Comparison of ENCODE assay signal across 8 cellular contexts in genomic region chr10:30436200-30436599, GRCh38. TPM values are rescaled to one million over a fixed set of nuclear protein-coding genes. Genes with fewer than 3 reads are reported as not detected.
DNase-seq lines count a peak whose midpoint lies in the region; ATAC-seq and TF ChIP-seq lines count a peak whose summit lies in the region.

No MANE protein-coding gene starts in this region.

- dilution Hi-C loops in IMR-90 (cut with HindIII; ENCODE audit: low sequenced_read_pairs, unreplicated experiment): no loop called here

- peak overlapping the region; percentile 78 for H2AFZ ChIP-seq in IMR-90 (replicated peaks; ENCODE audit: low read length, poor library complexity)

- no peak overlapping the region for H3K27ac ChIP-seq in CD4-positive, alpha-beta T cell (ENCODE audit: low read depth, low read length)
- peak overlapping the region; percentile 18; the same call in 1 of the 2 replicates for H3K27ac ChIP-seq in IMR-90 (ENCODE audit: insufficient read depth, low read length)
- H3K27ac ChIP-seq in subcutaneous abdominal adipose tissue (ENCODE audit: low read depth, low read length): peak overlapping the region; percentile 99

- H3K36me3 ChIP-seq in IMR-90 (ENCODE audit: control insufficient read depth, insufficient read depth, low read length) (peaks cover 3% of the 10 kb centered on the region; the same call in 1 of the 2 replicates), adipocyte (ENCODE audit: control insufficient read depth, insufficient read depth, low read length, severe bottlenecking) (peaks cover 35% of the 10 kb centered on the region), subcutaneous abdominal adipose tissue (ENCODE audit: control insufficient read depth in 5 of 5, insufficient read depth in 5 of 5, low read length in 5 of 5) (peaks cover 13 to 30% (median 16%) of the 10 kb centered on the region in 5 donors)

- H4K91ac ChIP-seq in IMR-90 (ENCODE audit: insufficient read depth, low read depth, low read length): peak overlapping the region; percentile 42

- peaks cover 5% of the 10 kb centered on the region; the same call in 1 of the 2 replicates for H4K20me1 ChIP-seq in IMR-90 (ENCODE audit: insufficient read depth, low read length)

- peaks cover 5% of the 10 kb centered on the region; the same call in 1 of the 2 replicates for H3K9me1 ChIP-seq in IMR-90 (ENCODE audit: insufficient read depth, low read length)

- no peak for TF ChIP-seq POLR2A in IMR-90 (IDR thresholded peaks at IDR 0.05; ENCODE audit: low read depth, low read length)

- BruUV-seq in IMR-90 (replicated peaks; lab: Mats Ljungman, UMichigan): no TSS peak

- peak overlapping the region; percentile 5; the same call in 1 of the 2 replicates for H2BK20ac ChIP-seq in IMR-90 (ENCODE audit: low read depth, low read length)

- H3K56ac ChIP-seq in IMR-90 (ENCODE audit: extremely low read depth, insufficient read depth, low read length): no peak overlapping the region

- peak overlapping the region; percentile 28; the same call in 1 of the 2 replicates for H2BK120ac ChIP-seq in IMR-90 (ENCODE audit: low read depth, low read length)

- peak overlapping the region; percentile 33 for H3K4ac ChIP-seq in IMR-90 (ENCODE audit: low read depth, low read length)

- H3K9me3 ChIP-seq in CD4-positive, alpha-beta T cell (ENCODE audit: control insufficient read depth, low read length): no peaks in the 10 kb centered on the region
- H3K9me3 ChIP-seq in IMR-90 (ENCODE audit: control insufficient read depth, insufficient read depth, low read length): no peaks in the 10 kb centered on the region
- no peaks in the 10 kb centered on the region for H3K9me3 ChIP-seq in adipocyte (ENCODE audit: control insufficient read depth, low read length)
- no peaks in the 10 kb centered on the region for H3K9me3 ChIP-seq in subcutaneous abdominal adipose tissue (ENCODE audit: control insufficient read depth in 5 of 5, low read length in 5 of 5)

- WGBS in IMR-90 (ENCODE audit: extremely low coverage in 2 of 2, insufficient read length in 1 of 2), 2 experiments: no CpG with 5 or more reads among the region's 6 CpGs

- no peak overlapping the region; the same call in 1 of the 2 replicates for H4K5ac ChIP-seq in IMR-90 (ENCODE audit: low read depth, low read length)

- H3K9ac ChIP-seq in IMR-90 (ENCODE audit: low read depth, low read length): peak overlapping the region; percentile 5; the same call in 1 of the 2 replicates
- peak overlapping the region; percentile 99 for H3K9ac ChIP-seq in adipocyte (ENCODE audit: low read length)
- H3K9ac ChIP-seq in subcutaneous abdominal adipose tissue (ENCODE audit: low read length in 5 of 5): peak overlapping the region; percentile 57 to 99 (median 77)

- H3K9me3 Mint-ChIP-seq in CD4-positive, alpha-beta T cell: no peaks in the 10 kb centered on the region

- peak overlapping the region; percentile 92 for H2AK9ac ChIP-seq in IMR-90 (replicated peaks; ENCODE audit: low read depth, low read length, poor library complexity)

- H3K23ac ChIP-seq in IMR-90 (ENCODE audit: low read depth, low read length): peak overlapping the region; percentile 49; the same call in 1 of the 2 replicates

- peaks cover 13 to 40% of the 10 kb centered on the region in 2 experiments for H3K79me1 ChIP-seq in IMR-90 (ENCODE audit: low read depth in 1 of 2, low read length in 2 of 2)

- POLR2A ChIA-PET in CD4-positive, alpha-beta T cell (lab: Charles Lee): interaction anchor here (1.1 to 2.8 kb wide), 4 partner anchors 11 to 93 kb away, joined by 3 to 32 read pairs (median 12); no protein-coding TSS in a partner anchor
- POLR2A ChIA-PET in IMR-90 (lab: Charles Lee; ENCODE audit: unreplicated experiment): no interaction called here

- no peak for TF ChIP-seq CTCF in CD4-positive, alpha-beta T cell (IDR thresholded peaks at IDR 0.05)
- no peak for TF ChIP-seq CTCF in IMR-90 (conservative IDR thresholded peaks at IDR 0.05; ENCODE audit: low read depth, low read length)

- H2AK5ac ChIP-seq in IMR-90 (ENCODE audit: low read depth, low read length): peak overlapping the region; percentile 35

- no peak for ATAC-seq in CD4-positive, alpha-beta T cell (ENCODE audit: poor library complexity)
- ATAC-seq in IMR-90 (ENCODE audit: low read depth) (no peak), HG03565 (IDR thresholded peaks at IDR 0.05; ENCODE audit: unreplicated experiment) (no peak), HG03175 (IDR thresholded peaks at IDR 0.05; ENCODE audit: unreplicated experiment) (no peak)

- peak overlapping the region; percentile 59 for H3K4me2 ChIP-seq in IMR-90 (ENCODE audit: low read depth, low read length)

- peak overlapping the region; percentile 10 for H3K18ac ChIP-seq in IMR-90 (ENCODE audit: low read depth, low read length)

- H3K27me3 ChIP-seq in CD4-positive, alpha-beta T cell (ENCODE audit: control insufficient read depth, insufficient read depth, low read length): no peaks in the 10 kb centered on the region
- H3K27me3 ChIP-seq in IMR-90 (ENCODE audit: control insufficient read depth, insufficient read depth, low read length) (no peaks in the 10 kb centered on the region), adipocyte (replicated peaks; ENCODE audit: control insufficient read depth, insufficient read depth, low read length) (no peaks in the 10 kb centered on the region), subcutaneous abdominal adipose tissue (ENCODE audit: control insufficient read depth in 5 of 5, insufficient read depth in 4 of 5, low read length in 5 of 5) (no peaks in the 10 kb centered on the region)

- no peak for DNase-seq in CD4-positive, alpha-beta T cell
- DNase-seq in IMR-90: peak; percentile 60
- DNase-seq in adipocyte (ENCODE audit: low read depth): peak; percentile 92
- peak; percentile 90 for DNase-seq in islet precursor cell
- DNase-seq in LoVo (ENCODE audit: low spot score): no peak

- no peak overlapping the region for H2BK15ac ChIP-seq in IMR-90 (ENCODE audit: low read depth, low read length)

- CTCF ChIA-PET in CD4-positive, alpha-beta T cell (lab: Charles Lee): interaction anchor here (0.5 kb wide), 1 partner anchor 596 kb away, joined by 3 read pairs; no protein-coding TSS in a partner anchor
- CTCF ChIA-PET in IMR-90 (lab: Yijun Ruan, JAX): interaction anchor here (0.6 kb wide), 1 partner anchor 49 kb away, joined by 3 read pairs; no protein-coding TSS in a partner anchor

- H3K4me1 Mint-ChIP-seq in CD4-positive, alpha-beta T cell (ENCODE audit: low read depth): peaks cover 44% of the 10 kb centered on the region

- peak overlapping the region; percentile 8 for H3K4me3 ChIP-seq in IMR-90 (ENCODE audit: insufficient read depth, low read depth, low read length)
- H3K4me3 ChIP-seq in adipocyte (ENCODE audit: low read length): peak overlapping the region; percentile 94
- H3K4me3 ChIP-seq in subcutaneous abdominal adipose tissue (ENCODE audit: low read depth in 1 of 5, low read length in 5 of 5): peak overlapping the region; percentile 68 to 92 (median 82)

- H4K8ac ChIP-seq in IMR-90 (ENCODE audit: low read depth in 2 of 2, low read length in 2 of 2): peak overlapping the region in 1 of 2 experiments; percentile 72; a peak in 2 of 4 replicates

- H3K27me3 Mint-ChIP-seq in CD4-positive, alpha-beta T cell: peaks cover 3% of the 10 kb centered on the region

- peak overlapping the region; percentile 69; the same call in 1 of the 2 replicates for H3K14ac ChIP-seq in IMR-90 (replicated peaks; ENCODE audit: low read depth, low read length)

- peak overlapping the region; percentile 54 for H3K4me3 Mint-ChIP-seq in CD4-positive, alpha-beta T cell

- H3K4me1 ChIP-seq in IMR-90 (ENCODE audit: control insufficient read depth, insufficient read depth, low read length) (peaks cover 20% of the 10 kb centered on the region), adipocyte (ENCODE audit: control insufficient read depth, insufficient read depth, low read length) (peaks cover 61% of the 10 kb centered on the region), subcutaneous abdominal adipose tissue (ENCODE audit: control insufficient read depth in 5 of 5, insufficient read depth in 5 of 5, low read length in 5 of 5) (peaks cover 14 to 67% (median 62%) of the 10 kb centered on the region in 5 donors)

- no peaks in the 10 kb centered on the region for H3K36me3 Mint-ChIP-seq in CD4-positive, alpha-beta T cell (ENCODE audit: low read depth)

- intact Hi-C loops in CD4-positive, alpha-beta T cell (cut with DNase I, micrococcal nuclease): no loop called here
- intact Hi-C loops in IMR-90 (cut with micrococcal nuclease): no loop called here

- in situ Hi-C loops in IMR-90 (cut with MboI; ENCODE audit: low sequenced_read_pairs): no loop called here

- H2BK5ac ChIP-seq in IMR-90 (ENCODE audit: low read depth, low read length, poor library complexity, severe bottlenecking): peak overlapping the region; percentile 58

- TF ChIP-seq RAD21 in IMR-90 (IDR thresholded peaks at IDR 0.05; ENCODE audit: low read length): no peak

- H3K27ac Mint-ChIP-seq in CD4-positive, alpha-beta T cell: peak overlapping the region; percentile 64

TF ChIP-seq in IMR-90, 13 proteins besides CTCF, POLR2A, EP300 and RAD21:
- no peak for TF ChIP-seq MXI1 (IDR thresholded peaks at IDR 0.05; ENCODE audit: borderline replicate concordance, low read depth, low read length)
- TF ChIP-seq RCOR1 (IDR thresholded peaks at IDR 0.05; ENCODE audit: insufficient replicate concordance, low read length): no peak
- no peak for TF ChIP-seq CEBPB (IDR thresholded peaks at IDR 0.05; ENCODE audit: low read depth, low read length)
- no peak for TF ChIP-seq CHD1 (IDR thresholded peaks at IDR 0.05; ENCODE audit: low read depth, low read length)

RNA-seq across cellular contexts. Expression of gene MAP3K8, which starts 2.2 kb away (rescaled TPM):
- total RNA-seq in CD4-positive, alpha-beta T cell: 10 to 100 TPM; 27.3 to 28.9 TPM
- 1.8 and 3.9 TPM in 2 replicates for total RNA-seq in IMR-90 (2012; rRNA removed)
- polyA plus RNA-seq in IMR-90 (2012; rRNA removed): 2.6 and 2.8 TPM in 2 replicates
- polyA plus RNA-seq in IMR-90 (2012; cell fraction: cytosol; rRNA removed): 0.93 and 1.6 TPM in 2 replicates
- polyA plus RNA-seq in IMR-90 (2012; cell fraction: nucleus; rRNA removed; ENCODE audit: low replicate concordance): 2.8 and 29.4 TPM in 2 replicates

Comparison
In these comparisons a context has a peak if more than half of its experiments do, and no peak if none do; other contexts are left out.
1. DNase-seq: peak in IMR-90 (single experiment), adipocyte (single experiment) and islet precursor cell (single experiment); none in CD4-positive, alpha-beta T cell (0 of 10) and LoVo (single experiment).
2. H3K4me3 ChIP-seq: peak in every context shown above with its lines; median percentile 94 in adipocyte; 82 in subcutaneous abdominal adipose tissue; 8 in IMR-90.
3. H3K9ac ChIP-seq: peak in every context shown above with its lines; median percentile 99 in adipocyte; 77 in subcutaneous abdominal adipose tissue; 5 in IMR-90.